ENCODE assay signal across 8 cellular contexts in the genomic region with DNA sequence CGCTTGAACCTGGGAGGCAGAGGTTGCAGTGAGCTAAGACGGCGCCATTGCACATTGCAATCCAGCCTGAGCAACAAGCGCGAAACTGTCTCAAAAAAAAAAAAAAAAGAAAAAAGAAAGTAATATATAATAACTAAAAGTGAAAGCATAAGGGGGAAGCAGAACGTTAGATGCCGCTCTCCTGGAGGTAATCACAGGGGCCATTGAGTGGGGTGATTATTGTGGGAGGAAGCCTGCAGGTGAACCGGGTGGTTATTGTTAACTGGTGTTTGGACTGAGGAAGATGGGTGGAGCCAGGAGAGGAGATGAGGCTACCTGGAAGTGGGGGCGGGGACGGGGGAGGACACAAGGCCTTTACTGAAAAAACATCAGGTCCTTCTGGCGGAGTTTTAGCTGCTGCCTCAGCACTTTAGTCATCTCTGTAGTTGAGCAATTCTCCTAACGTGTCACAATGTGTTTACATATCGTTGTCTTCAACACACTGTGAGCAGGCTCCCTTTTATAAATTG. TPM values are rescaled to one million over a fixed set of nuclear protein-coding genes. Genes with fewer than 3 reads are reported as not detected.
DNase-seq lines count a peak whose midpoint lies in the region; ATAC-seq and TF ChIP-seq lines count a peak whose summit lies in the region.

No MANE protein-coding gene starts in this region.

- no peak for TF ChIP-seq EP300 in upper lobe of left lung (IDR thresholded peaks at IDR 0.05)

- peaks cover 29 to 38% (median 31%) of the 10 kb centered on the region in 4 donors for H3K4me1 ChIP-seq in upper lobe of left lung

- H3K4me3 ChIP-seq in upper lobe of left lung = peak overlapping the region in 3 of 4 donors; percentile 7 to 31 (median 16)

- H3K27ac ChIP-seq in upper lobe of left lung = peak overlapping the region in 3 of 4 donors; percentile 24 to 41 (median 27)

- 39 to 56% methylated on average over 13 of the region's 13 CpGs for WGBS in upper lobe of left lung, 2 donors

- ATAC-seq in GM21529 (IDR thresholded peaks at IDR 0.05; ENCODE audit: unreplicated experiment) (peak; percentile 49), left colon (peak; percentile 90), upper lobe of left lung (ENCODE audit: low FRiP score in 2 of 2) (peak in 1 of 2 donors; percentile 33)

- no peak for TF ChIP-seq POLR2A in upper lobe of left lung (IDR thresholded peaks at IDR 0.05)

- no peak for TF ChIP-seq CTCF in upper lobe of left lung (IDR thresholded peaks at IDR 0.05)

- H3K9me3 ChIP-seq in upper lobe of left lung = no peaks in the 10 kb centered on the region

- peak; percentile 35 for DNase-seq in COR-L47 (lab: John Stamatoyannopoulos, UW)
- peak; percentile 53 for DNase-seq in NCI-H1417 treated with DMSO at 0.1 percent for 48 hours (lab: John Stamatoyannopoulos, UW)
- DNase-seq in activated T-cell treated with anti-CD3 and anti-CD28 coated beads for 24 hours (ENCODE audit: low read depth) = peak; percentile 42
- peak; percentile 57 to 67 for DNase-seq in left colon
- DNase-seq in upper lobe of left lung = peak in 1 of 2 donors; percentile 59
- no peak for DNase-seq in GF-D8 (lab: John Stamatoyannopoulos, UW)
- no peak for DNase-seq in medulla oblongata (ENCODE audit: extremely low spot score)

- no peaks in the 10 kb centered on the region for H3K27me3 ChIP-seq in upper lobe of left lung

- no peaks in the 10 kb centered on the region for H3K36me3 ChIP-seq in upper lobe of left lung

- intact Hi-C loops in left colon (cut with DNase I, micrococcal nuclease) = no loop called here

RNA-seq across cellular contexts. Expression of a gene that starts 5.3 kb away (rescaled TPM):
- total RNA-seq in left colon = 100 to 1,000 TPM; 129 to 131 TPM
- total RNA-seq in upper lobe of left lung = 100 to 1,000 TPM in 5 of 6 donors, 10 to 100 TPM in 1; 98.3 to 270 (median 185) TPM

Comparison
In these comparisons a context has a peak if more than half of its experiments do, and no peak if none do; other contexts are left out.
1. DNase-seq: peak in COR-L47 (single experiment), NCI-H1417 treated with DMSO at 0.1 percent for 48 hours (single experiment), activated T-cell treated with anti-CD3 and anti-CD28 coated beads for 24 hours (single experiment) and left colon (2 of 2); none in GF-D8 (single experiment) and medulla oblongata (single experiment).